8 cellular contexts compared by ENCODE assay signal in genomic region chr3:187739125-187739560, GRCh38. TPM values are rescaled to one million over a fixed set of nuclear protein-coding genes. Genes with fewer than 3 reads are reported as not detected.
DNase-seq lines count a peak whose midpoint lies in the region; ATAC-seq, FAIRE-seq and TF ChIP-seq lines count a peak whose summit lies in the region.

No MANE protein-coding gene starts in this region.

- CTCF ChIA-PET in activated CD4-positive, alpha-beta T cell treated with anti-CD3 and anti-CD28 coated beads, Interleukin-2, amount 10 ng/mL, durations not matched to agents 7 days and 5 days (lab: Charles Lee): interaction anchor here (0.8 to 9.8 kb wide), 70 partner anchors 9 to 1438 kb away, joined by 3 to 182 read pairs (median 4); no protein-coding TSS in a partner anchor
- CTCF ChIA-PET in endothelial cell of umbilical vein (lab: Charles Lee): interaction anchor here (0.7 to 6.1 kb wide), 31 partner anchors 9 to 1494 kb away, joined by 3 to 466 read pairs (median 6); no protein-coding TSS in a partner anchor

- H3K27ac ChIP-seq in endothelial cell of umbilical vein (ENCODE audit: insufficient read depth, low read depth, low read length): peak overlapping the region; percentile 94

- H3K9me3 Mint-ChIP-seq in activated CD4-positive, alpha-beta T cell treated with anti-CD3 and anti-CD28 coated beads, Interleukin-2, amount 10 ng/mL, durations not matched to agents 7 days and 5 days: no peaks in the 10 kb centered on the region
- no peaks in the 10 kb centered on the region for H3K9me3 Mint-ChIP-seq in nephron progenitor cell

- peaks cover 52% of the 10 kb centered on the region for H3K4me1 Mint-ChIP-seq in activated CD4-positive, alpha-beta T cell treated with anti-CD3 and anti-CD28 coated beads, Interleukin-2, amount 10 ng/mL, durations not matched to agents 7 days and 5 days
- H3K4me1 Mint-ChIP-seq in nephron progenitor cell: peaks cover 72% of the 10 kb centered on the region

- intact Hi-C loops in endothelial cell of umbilical vein (cut with micrococcal nuclease): loop anchor here (1.0 to 2.0 kb wide), 5 partner anchors 524 to 1310 kb away; no protein-coding TSS in a partner anchor

- TF ChIP-seq CTCF in endothelial cell of umbilical vein (IDR thresholded peaks at IDR 0.05; ENCODE audit: extremely low read depth in 1 of 2, insufficient read depth in 1 of 2, low read depth in 1 of 2, low read length in 2 of 2) (no peak), nephron progenitor cell (IDR thresholded peaks at IDR 0.05) (no peak)

- peaks cover 46% of the 10 kb centered on the region for H3K4me1 ChIP-seq in endothelial cell of umbilical vein (ENCODE audit: control insufficient read depth, extremely low read depth, insufficient read depth, low read length)

- DNase-seq in H7 (peak; percentile 75), endothelial cell of umbilical vein (ENCODE audit: low read depth, low spot score) (no peak), nephron progenitor cell (peak; percentile 48), NCI-H1048 (lab: John Stamatoyannopoulos, UW) (no peak), SW480 (ENCODE audit: low spot score) (no peak)
- peak; percentile 39 for DNase-seq in activated CD4-positive, alpha-beta T cell treated with anti-CD3 and anti-CD28 coated beads, Interleukin-2, amount 10 ng/mL, durations not matched to agents 7 days and 5 days

- FAIRE-seq in endothelial cell of umbilical vein (lab: Jason Lieb, UNC): peak; percentile 33

- H3K9me3 ChIP-seq in endothelial cell of umbilical vein (replicated peaks; ENCODE audit: control insufficient read depth, insufficient read depth, low read length): no peaks in the 10 kb centered on the region

- peak overlapping the region; percentile 65 for H3K4me3 ChIP-seq in H7 (ENCODE audit: insufficient read depth, low read depth, low read length)
- H3K4me3 ChIP-seq in endothelial cell of umbilical vein (replicated peaks in 1 of 3; ENCODE audit: insufficient read depth in 1 of 3, low read depth in 1 of 3, low read length in 3 of 3): peak overlapping the region; percentile 36 to 82 (median 47)

- H3K9me1 ChIP-seq in endothelial cell of umbilical vein (replicated peaks; ENCODE audit: control insufficient read depth, extremely low read depth, insufficient read depth, low read length): no peaks in the 10 kb centered on the region

- H3K27me3 ChIP-seq in H7 (ENCODE audit: control insufficient read depth, insufficient read depth, low read length) (peaks cover 30% of the 10 kb centered on the region), endothelial cell of umbilical vein (ENCODE audit: control insufficient read depth in 2 of 2, insufficient read depth in 2 of 2, low read length in 2 of 2) (no peaks in the 10 kb centered on the region)

- H3K36me3 Mint-ChIP-seq in activated CD4-positive, alpha-beta T cell treated with anti-CD3 and anti-CD28 coated beads, Interleukin-2, amount 10 ng/mL, durations not matched to agents 7 days and 5 days (ENCODE audit: low read depth): peaks cover 3% of the 10 kb centered on the region
- no peaks in the 10 kb centered on the region for H3K36me3 Mint-ChIP-seq in nephron progenitor cell (ENCODE audit: low read depth)

- no TSS peak for BruUV-seq in endothelial cell of umbilical vein (replicated peaks; lab: Mats Ljungman, UMichigan)

- no peak for ATAC-seq in GM21528 (IDR thresholded peaks at IDR 0.05; ENCODE audit: low FRiP score, unreplicated experiment)
- no peak for ATAC-seq in HG02840 (IDR thresholded peaks at IDR 0.05; ENCODE audit: low FRiP score, unreplicated experiment)

- no peak for TF ChIP-seq POLR2A in endothelial cell of umbilical vein (IDR thresholded peaks at IDR 0.05; ENCODE audit: low read depth, low read length)

- peak overlapping the region; percentile 100 for H3K27ac Mint-ChIP-seq in activated CD4-positive, alpha-beta T cell treated with anti-CD3 and anti-CD28 coated beads, Interleukin-2, amount 10 ng/mL, durations not matched to agents 7 days and 5 days
- peak overlapping the region; percentile 34 for H3K27ac Mint-ChIP-seq in nephron progenitor cell

- H2AFZ ChIP-seq in endothelial cell of umbilical vein (ENCODE audit: low read depth, low read length): peak overlapping the region; percentile 87

- no peaks in the 10 kb centered on the region for H4K20me1 ChIP-seq in endothelial cell of umbilical vein (replicated peaks; ENCODE audit: control insufficient read depth, extremely low read depth, insufficient read depth, low read length)

- peak overlapping the region; percentile 94 for H3K9ac ChIP-seq in endothelial cell of umbilical vein (replicated peaks; ENCODE audit: extremely low read depth, insufficient read depth, low read length)

- peak overlapping the region; percentile 97 for H3K4me3 Mint-ChIP-seq in activated CD4-positive, alpha-beta T cell treated with anti-CD3 and anti-CD28 coated beads, Interleukin-2, amount 10 ng/mL, durations not matched to agents 7 days and 5 days
- H3K4me3 Mint-ChIP-seq in nephron progenitor cell: peak overlapping the region; percentile 99

- H3K36me3 ChIP-seq in H7 (replicated peaks; ENCODE audit: control insufficient read depth, insufficient read depth, low read length) (no peaks in the 10 kb centered on the region), endothelial cell of umbilical vein (ENCODE audit: control insufficient read depth in 2 of 2, extremely low read depth in 1 of 2, insufficient read depth in 2 of 2, low read length in 2 of 2) (no peaks in the 10 kb centered on the region)

- no peaks in the 10 kb centered on the region for H3K27me3 Mint-ChIP-seq in activated CD4-positive, alpha-beta T cell treated with anti-CD3 and anti-CD28 coated beads, Interleukin-2, amount 10 ng/mL, durations not matched to agents 7 days and 5 days
- H3K27me3 Mint-ChIP-seq in nephron progenitor cell (ENCODE audit: low read depth, poor library complexity): peaks cover 18% of the 10 kb centered on the region

- dilution Hi-C loops in endothelial cell of umbilical vein (cut with MboI; ENCODE audit: extremely low pct_ligation_motif_present, low sequenced_read_pairs): loop anchor here (25.0 kb wide), 1 partner anchor 923 kb away; no protein-coding TSS in a partner anchor

- POLR2A ChIA-PET in activated CD4-positive, alpha-beta T cell treated with anti-CD3 and anti-CD28 coated beads, Interleukin-2, amount 10 ng/mL, durations not matched to agents 7 days and 5 days (lab: Charles Lee): interaction anchor here (1.2 kb wide), 1 partner anchor 814 kb away, joined by 3 read pairs; no protein-coding TSS in a partner anchor
- POLR2A ChIA-PET in endothelial cell of umbilical vein (lab: Charles Lee): no interaction called here

- H3K79me2 ChIP-seq in endothelial cell of umbilical vein (ENCODE audit: control insufficient read depth, insufficient read depth, low read length): peaks cover 30% of the 10 kb centered on the region

- peak overlapping the region; percentile 93 for H3K4me2 ChIP-seq in endothelial cell of umbilical vein (ENCODE audit: insufficient read depth, low read length)

TF ChIP-seq in endothelial cell of umbilical vein, 7 proteins besides CTCF, POLR2A, EP300 and RAD21:
- TF ChIP-seq FOS (IDR thresholded peaks at IDR 0.05; ENCODE audit: borderline replicate concordance, insufficient read depth, low read length): no peak
- no peak for TF ChIP-seq MYC (IDR thresholded peaks at IDR 0.05; ENCODE audit: low read depth, low read length)

RNA-seq across cellular contexts. Expression of gene BCL6, which starts 6.1 kb away (rescaled TPM):
- 2.8 and 6.8 TPM in 2 replicates for total RNA-seq in H7 (2014; rRNA removed; shearing (Covaris generic))
- 10 to 100 TPM; 12.0 to 12.7 TPM for total RNA-seq in activated CD4-positive, alpha-beta T cell treated with anti-CD3 and anti-CD28 coated beads, Interleukin-2, amount 10 ng/mL, durations not matched to agents 7 days and 5 days
- total RNA-seq in endothelial cell of umbilical vein: 9.6 and 12.1 TPM in 2 replicates
- polyA plus RNA-seq in endothelial cell of umbilical vein: 3.8 and 6.9 TPM in 2 replicates
- 4.3 and 4.5 TPM in 2 replicates for polyA plus RNA-seq in endothelial cell of umbilical vein (2011; cell fraction: cytosol; rRNA removed)
- 34.1 and 35.0 TPM in 2 replicates for polyA plus RNA-seq in endothelial cell of umbilical vein (2011; cell fraction: nucleus; rRNA removed)
- 20.2 and 33.4 TPM in 2 replicates for polyA plus RNA-seq in endothelial cell of umbilical vein (2012)
- 13.7 and 18.2 TPM in 2 replicates for polyA minus RNA-seq in endothelial cell of umbilical vein
- 4.2 TPM for polyA minus RNA-seq in endothelial cell of umbilical vein (2011; cell fraction: cytosol; rRNA and poly(A)+ RNA removed)
- 35.8 and 58.8 TPM in 2 replicates for polyA minus RNA-seq in endothelial cell of umbilical vein (2011; cell fraction: nucleus; rRNA and poly(A)+ RNA removed)

RNA-seq across cellular contexts. Expression of gene RTP2, which starts 36.8 kb away (rescaled TPM):
- not detected in 2 replicates for total RNA-seq in H7 (2014; rRNA removed; shearing (Covaris generic))
- total RNA-seq in activated CD4-positive, alpha-beta T cell treated with anti-CD3 and anti-CD28 coated beads, Interleukin-2, amount 10 ng/mL, durations not matched to agents 7 days and 5 days: not detected
- not detected in 2 replicates for total RNA-seq in endothelial cell of umbilical vein
- polyA plus RNA-seq in endothelial cell of umbilical vein: not detected in 2 replicates
- polyA plus RNA-seq in endothelial cell of umbilical vein (2011; cell fraction: cytosol; rRNA removed): not detected in 2 replicates
- polyA plus RNA-seq in endothelial cell of umbilical vein (2011; cell fraction: nucleus; rRNA removed): not detected in 2 replicates
- polyA plus RNA-seq in endothelial cell of umbilical vein (2012): not detected in 2 replicates
- polyA minus RNA-seq in endothelial cell of umbilical vein: not detected in 2 replicates
- polyA minus RNA-seq in endothelial cell of umbilical vein (2011; cell fraction: cytosol; rRNA and poly(A)+ RNA removed): not detected
- not detected in 2 replicates for polyA minus RNA-seq in endothelial cell of umbilical vein (2011; cell fraction: nucleus; rRNA and poly(A)+ RNA removed)

Comparison
In these comparisons a context has a peak if more than half of its experiments do, and no peak if none do; other contexts are left out.
1. DNase-seq: peak in H7 (single experiment), activated CD4-positive, alpha-beta T cell treated with anti-CD3 and anti-CD28 coated beads, Interleukin-2, amount 10 ng/mL, durations not matched to agents 7 days and 5 days (single experiment) and nephron progenitor cell (single experiment); none in endothelial cell of umbilical vein (single experiment), NCI-H1048 (single experiment) and SW480 (single experiment).